In the genomic region with DNA sequence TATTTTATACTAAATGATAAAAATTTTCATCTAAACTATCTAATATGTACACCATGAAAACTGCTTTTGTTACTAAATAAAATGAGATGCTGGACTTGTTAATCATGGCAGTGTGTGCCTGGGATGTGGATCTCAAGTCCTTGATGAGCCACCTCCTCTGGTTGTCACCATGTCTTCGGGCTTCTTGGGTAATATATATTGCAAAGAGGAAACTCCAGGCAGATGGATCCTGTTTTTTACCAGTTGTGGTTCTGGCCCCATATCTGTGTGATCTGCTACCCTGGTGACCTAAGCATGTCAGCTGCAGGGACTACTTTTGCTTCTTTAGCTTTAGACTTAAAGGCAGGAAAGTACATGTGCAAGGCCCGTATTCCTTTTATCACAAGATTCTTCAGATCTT, we compare ENCODE assay signal across 16 cellular contexts. TPM values are rescaled to one million over a fixed set of nuclear protein-coding genes. Genes with fewer than 3 reads are reported as not detected.
DNase-seq lines count a peak whose midpoint lies in the region; ATAC-seq, FAIRE-seq and TF ChIP-seq lines count a peak whose summit lies in the region.
"Had no signal": no experiment of that assay in that cellular context is flagged by ENCODE, and none has a peak within 500 bp of the region (broad histone marks: within the 10 kb centered on the region; RNA-seq: fewer than 3 reads in every experiment).

No MANE protein-coding gene starts in this region.

- no peak for TF ChIP-seq CTCF in right lobe of liver (IDR thresholded peaks at IDR 0.05)
- TF ChIP-seq CTCF in HepG2 (CRISPR knock-in tag; IDR thresholded peaks at IDR 0.05) = no peak
- no peak for TF ChIP-seq CTCF in PC-9 (conservative IDR thresholded peaks at IDR 0.05)
- TF ChIP-seq CTCF in ascending aorta (IDR thresholded peaks at IDR 0.05) = no peak

- 68% methylated on average over 2 of the region's 2 CpGs for WGBS in right lobe of liver (ENCODE audit: insufficient coverage, low coverage, low lambda C conversion rate, missing lambda C conversion rate)
- 97% methylated on average over 2 of the region's 2 CpGs for WGBS in HepG2 (ENCODE audit: low lambda C conversion rate)

- H3K9ac ChIP-seq in HepG2 (ENCODE audit: insufficient read depth, low read depth, low read length) = no peak overlapping the region

- intact Hi-C loops in right lobe of liver (cut with DNase I) (loop anchor here (5.0 to 10.0 kb wide), 2 partner anchors 80 to 97 kb away; no protein-coding TSS in a partner anchor), HepG2 (cut with micrococcal nuclease; ENCODE audit: unreplicated experiment) (no loop called here), PC-9 (cut with micrococcal nuclease; ENCODE audit: unreplicated experiment) (no loop called here), ascending aorta (cut with DNase I) (no loop called here)

- H3K9me3 ChIP-seq in right lobe of liver (no peaks in the 10 kb centered on the region), HepG2 (ENCODE audit: low read length) (no peaks in the 10 kb centered on the region), PC-9 (ENCODE audit: insufficient read depth, low read depth) (no peaks in the 10 kb centered on the region), SJCRH30 (replicated peaks) (no peaks in the 10 kb centered on the region), ascending aorta (no peaks in the 10 kb centered on the region)
- H3K9me3 ChIP-seq: esophagus squamous epithelium, Peyer's patch, prostate gland, vagina had no signal

- H2AFZ ChIP-seq in HepG2 (ENCODE audit: low read length) (no peak overlapping the region), PC-9 (no peak overlapping the region)

- H3K27ac ChIP-seq in right lobe of liver = no peak overlapping the region
- no peak overlapping the region for H3K27ac ChIP-seq in HepG2 (ENCODE audit: extremely low read length, insufficient read depth, low read length)
- H3K27ac ChIP-seq in PC-9 = no peak overlapping the region
- H3K27ac ChIP-seq in SJCRH30 = no peak overlapping the region
- H3K27ac ChIP-seq in ascending aorta = no peak overlapping the region
- H3K27ac ChIP-seq: esophagus squamous epithelium, Peyer's patch, prostate gland, vagina had no signal

- no peak for FAIRE-seq in HepG2 (lab: Jason Lieb, UNC)
- FAIRE-seq: G401.6, TTC549 had no signal

- DNase-seq in right lobe of liver (no peak), HepG2 (ENCODE audit: low spot score) (no peak), SIG-M5 treated with dmso at 0.1 percent for 504 hours (lab: John Stamatoyannopoulos, UW; ENCODE audit: unreplicated experiment) (peak; percentile 88), islet precursor cell (peak; percentile 58), PC-9 (no peak), SJCRH30 (no peak), ascending aorta (ENCODE audit: low spot score in 2 of 2) (no peak)
- DNase-seq: esophagus squamous epithelium, mammary epithelial cell, NCI-H2171, Peyer's patch had no signal

- TF ChIP-seq POLR2A in right lobe of liver (IDR thresholded peaks at IDR 0.05) (no peak), HepG2 (IDR thresholded peaks at IDR 0.05; ENCODE audit: insufficient read depth in 1 of 2, low read depth in 2 of 2, low read length in 2 of 2) (no peak)

- H3K36me3 ChIP-seq in right lobe of liver = peaks cover 0 to 6% (median 2%) of the 10 kb centered on the region in 4 donors
- peaks cover 4 to 19% of the 10 kb centered on the region in 2 experiments; a peak in 4 of 5 replicates for H3K36me3 ChIP-seq in HepG2 (replicated peaks in 1 of 2; ENCODE audit: control insufficient read depth in 1 of 2, insufficient read depth in 2 of 2, low read length in 2 of 2)
- H3K36me3 ChIP-seq in PC-9 (ENCODE audit: low read depth) = 0 out of 2 replicates have a peak, but pooled peaks cover 6% of the 10 kb centered on the region
- H3K36me3 ChIP-seq in SJCRH30 = peaks cover 22% of the 10 kb centered on the region
- H3K36me3 ChIP-seq in ascending aorta = peaks cover 0 to 4% of the 10 kb centered on the region in 2 donors
- H3K36me3 ChIP-seq: prostate gland, vagina had no signal

- H3K27me3 ChIP-seq in right lobe of liver (no peaks in the 10 kb centered on the region), HepG2 (ENCODE audit: control insufficient read depth in 1 of 2, insufficient read depth in 2 of 2, low read length in 2 of 2) (no peaks in the 10 kb centered on the region), PC-9 (ENCODE audit: insufficient read depth, low read depth) (no peaks in the 10 kb centered on the region), SJCRH30 (no peaks in the 10 kb centered on the region), ascending aorta (no peaks in the 10 kb centered on the region)
- H3K27me3 ChIP-seq: esophagus squamous epithelium, Peyer's patch, vagina had no signal

- H4K20me1 ChIP-seq in HepG2 (ENCODE audit: insufficient read depth, low read length) (no peaks in the 10 kb centered on the region; the same call in 1 of the 2 replicates), PC-9 (ENCODE audit: insufficient read depth) (no peaks in the 10 kb centered on the region)

- no peak for TF ChIP-seq RAD21 in HepG2 (CRISPR knock-in tag; IDR thresholded peaks at IDR 0.05)

- H3K4me2 ChIP-seq in HepG2 (ENCODE audit: low read depth, low read length) (no peak overlapping the region), PC-9 (no peak overlapping the region)

- no TSS peak for BruUV-seq in HepG2 (replicated peaks; lab: Mats Ljungman, UMichigan)
- BruUV-seq in PC-9 (replicated peaks; lab: Mats Ljungman, UMichigan) = no TSS peak

- no peaks in the 10 kb centered on the region for H3K9me2 ChIP-seq in PC-9 (ENCODE audit: insufficient read depth)

- no peak overlapping the region for H3K4me3 ChIP-seq in right lobe of liver
- no peak overlapping the region for H3K4me3 ChIP-seq in HepG2 (replicated peaks in 1 of 3; ENCODE audit: insufficient read depth in 1 of 3, low read depth in 2 of 3, low read length in 3 of 3)
- H3K4me3 ChIP-seq in PC-9 = no peak overlapping the region
- H3K4me3 ChIP-seq in SJCRH30 = no peak overlapping the region
- H3K4me3 ChIP-seq in ascending aorta = no peak overlapping the region
- H3K4me3 ChIP-seq: esophagus squamous epithelium, Peyer's patch, prostate gland, vagina had no signal

- TF ChIP-seq EP300 in HepG2 (IDR thresholded peaks at IDR 0.05; ENCODE audit: low read depth in 2 of 2, low read length in 2 of 2) (no peak), HepG2 (CRISPR knock-in tag; IDR thresholded peaks at IDR 0.05; ENCODE audit: borderline replicate concordance) (no peak)

- CTCF ChIA-PET in HepG2 (lab: Yijun Ruan, JAX; ENCODE audit: low intra/inter-chr PET ratio, low total read pairs) (no interaction called here), PC-9 (lab: Charles Lee) (no interaction called here)

- POLR2A ChIA-PET in HepG2 (lab: Yijun Ruan, JAX) (no interaction called here), PC-9 (lab: Charles Lee; ENCODE audit: unreplicated experiment) (no interaction called here)

- in situ Hi-C loops in HepG2 (cut with HindIII; ENCODE audit: extremely low pct_ligation_motif_present, low pct_unique_long_range_greater_than_20kb) = no loop called here

- H3F3A ChIP-seq in PC-9 (ENCODE audit: insufficient read depth, low read depth) = no peaks in the 10 kb centered on the region; the same call in 1 of the 2 replicates

- H3K79me2 ChIP-seq in HepG2 (ENCODE audit: insufficient read depth, low read length) (peaks cover 17% of the 10 kb centered on the region), PC-9 (ENCODE audit: low read depth) (0 out of 2 replicates have a peak, but pooled peaks cover 2% of the 10 kb centered on the region)

- ATAC-seq in right lobe of liver (peak; percentile 22 to 65 (median 49)), HepG2 (no peak), HG03442 (IDR thresholded peaks at IDR 0.05; ENCODE audit: unreplicated experiment) (no peak)

- H3K4me1 ChIP-seq in right lobe of liver (peaks cover 0 to 11% (median 2%) of the 10 kb centered on the region in 4 donors), HepG2 (ENCODE audit: insufficient read depth, low read length) (peaks cover 8% of the 10 kb centered on the region), PC-9 (replicated peaks; ENCODE audit: insufficient read depth) (no peaks in the 10 kb centered on the region), SJCRH30 (no peaks in the 10 kb centered on the region), ascending aorta (no peaks in the 10 kb centered on the region)
- H3K4me1 ChIP-seq: prostate gland had no signal

RNA-seq across cellular contexts. Expression of a gene that starts 46.2 kb away (rescaled TPM):
- 10 to 100 TPM in 1 of 6 experiments, 1 to 10 TPM in 5; 6.6 to 10.4 (median 8.0) TPM for total RNA-seq in right lobe of liver
- 25.6 and 26.9 TPM in 2 replicates for total RNA-seq in HepG2 (2016; rRNA removed; fragmentation: Illumina TruSeq; extraction: Trizol)
- 17.9 and 19.9 TPM in 2 replicates for total RNA-seq in HepG2 (2016; cell fraction: cytosol; rRNA removed; fragmentation: Illumina TruSeq; extraction: Trizol; ENCODE audit: low read depth)
- 26.6 and 27.6 TPM in 2 replicates for total RNA-seq in HepG2 (2016; cell fraction: insoluble cytoplasmic fraction; rRNA removed; fragmentation: Illumina TruSeq; extraction: Trizol)
- 31.1 and 33.1 TPM in 2 replicates for total RNA-seq in HepG2 (2016; cell fraction: membrane; rRNA removed; fragmentation: Illumina TruSeq; extraction: Trizol)
- total RNA-seq in HepG2 (2016; cell fraction: nucleus; rRNA removed; fragmentation: Illumina TruSeq; extraction: Trizol) = 15.4 and 16.4 TPM in 2 replicates
- 20.8 and 27.7 TPM in 2 replicates for polyA plus RNA-seq in HepG2 (2011; rRNA removed)
- polyA plus RNA-seq in HepG2 (2011; cell fraction: cytosol; rRNA removed) = 12.3 and 20.7 TPM in 2 replicates
- polyA plus RNA-seq in HepG2 (2011; cell fraction: nucleus; rRNA removed) = 3.3 and 4.4 TPM in 2 replicates
- polyA plus RNA-seq in HepG2 (2012) = 20.8 and 25.5 TPM in 2 replicates
- 18.6 and 27.4 TPM in 2 replicates for polyA plus RNA-seq in HepG2 (2016; cell fraction: cytosol; fragmentation: Illumina TruSeq; extraction: Trizol; ENCODE audit: low read depth)
- 32.4 and 33.8 TPM in 2 replicates for polyA plus RNA-seq in HepG2 (2016; cell fraction: insoluble cytoplasmic fraction; fragmentation: Illumina TruSeq; extraction: Trizol; ENCODE audit: low read depth)
- polyA plus RNA-seq in HepG2 (2016; cell fraction: membrane; fragmentation: Illumina TruSeq; extraction: Trizol; ENCODE audit: low read depth) = 30.4 and 37.5 TPM in 2 replicates
- polyA plus RNA-seq in HepG2 (2016; cell fraction: nucleus; fragmentation: Illumina TruSeq; extraction: Trizol; ENCODE audit: insufficient read depth, low read depth) = 23.7 and 24.2 TPM in 2 replicates
- polyA minus RNA-seq in HepG2 (2011; rRNA and poly(A)+ RNA removed; ENCODE audit: low replicate concordance) = 6.9 and 8.6 TPM in 2 replicates
- polyA minus RNA-seq in HepG2 (2011; cell fraction: cytosol; rRNA and poly(A)+ RNA removed) = 5.4 and 6.6 TPM in 2 replicates
- polyA minus RNA-seq in HepG2 (2011; cell fraction: nucleus; rRNA and poly(A)+ RNA removed) = 3.6 and 5.1 TPM in 2 replicates
- total RNA-seq in PC-9 (2021) = 19.5 and 29.1 TPM in 2 replicates
- total RNA-seq in SJCRH30 (2014; rRNA removed; shearing (Covaris generic)) = 32.3 and 34.9 TPM in 2 replicates
- not detected for total RNA-seq in ascending aorta

RNA-seq across cellular contexts. Expression of a gene that starts 46.6 kb away (rescaled TPM):
- total RNA-seq in right lobe of liver (1 to 10 TPM; 2.4 to 6.8 (median 5.5) TPM), HepG2 (2016; rRNA removed; fragmentation: Illumina TruSeq; extraction: Trizol) (9.2 and 10.2 TPM in 2 replicates), PC-9 (2021) (36.4 and 52.0 TPM in 2 replicates), ascending aorta (10.2 TPM)
- 1.7 and 2.2 TPM in 2 replicates for total RNA-seq in HepG2 (2016; cell fraction: cytosol; rRNA removed; fragmentation: Illumina TruSeq; extraction: Trizol; ENCODE audit: low read depth)
- total RNA-seq in HepG2 (2016; cell fraction: insoluble cytoplasmic fraction; rRNA removed; fragmentation: Illumina TruSeq; extraction: Trizol) = 7.8 and 9.8 TPM in 2 replicates
- total RNA-seq in HepG2 (2016; cell fraction: membrane; rRNA removed; fragmentation: Illumina TruSeq; extraction: Trizol) = 6.1 and 6.8 TPM in 2 replicates
- 13.9 and 15.6 TPM in 2 replicates for total RNA-seq in HepG2 (2016; cell fraction: nucleus; rRNA removed; fragmentation: Illumina TruSeq; extraction: Trizol)
- 4.3 and 7.4 TPM in 2 replicates for polyA plus RNA-seq in HepG2 (2011; rRNA removed)
- 2.8 and 3.6 TPM in 2 replicates for polyA plus RNA-seq in HepG2 (2011; cell fraction: cytosol; rRNA removed)
- 2.2 and 3.6 TPM in 2 replicates for polyA plus RNA-seq in HepG2 (2011; cell fraction: nucleus; rRNA removed)
- polyA plus RNA-seq in HepG2 (2012) = 4.2 and 5.9 TPM in 2 replicates
- 1.4 and 1.7 TPM in 2 replicates for polyA plus RNA-seq in HepG2 (2016; cell fraction: cytosol; fragmentation: Illumina TruSeq; extraction: Trizol; ENCODE audit: low read depth)
- polyA plus RNA-seq in HepG2 (2016; cell fraction: insoluble cytoplasmic fraction; fragmentation: Illumina TruSeq; extraction: Trizol; ENCODE audit: low read depth) = 4.1 and 4.6 TPM in 2 replicates
- 2.7 TPM in 2 replicates for polyA plus RNA-seq in HepG2 (2016; cell fraction: membrane; fragmentation: Illumina TruSeq; extraction: Trizol; ENCODE audit: low read depth)
- 12.9 and 13.8 TPM in 2 replicates for polyA plus RNA-seq in HepG2 (2016; cell fraction: nucleus; fragmentation: Illumina TruSeq; extraction: Trizol; ENCODE audit: insufficient read depth, low read depth)
- polyA minus RNA-seq in HepG2 (2011; rRNA and poly(A)+ RNA removed; ENCODE audit: low replicate concordance) = 5.8 and 9.3 TPM in 2 replicates
- polyA minus RNA-seq in HepG2 (2011; cell fraction: cytosol; rRNA and poly(A)+ RNA removed) = 6.3 and 7.1 TPM in 2 replicates
- 16.0 and 16.5 TPM in 2 replicates for polyA minus RNA-seq in HepG2 (2011; cell fraction: nucleus; rRNA and poly(A)+ RNA removed)
- total RNA-seq in SJCRH30 (2014; rRNA removed; shearing (Covaris generic)) = 53.9 and 62.2 TPM in 2 replicates

RNA-seq across cellular contexts. Expression of a gene that starts 55.8 kb away (rescaled TPM):
- total RNA-seq in right lobe of liver = 10 to 100 TPM in 1 of 6 experiments, 1 to 10 TPM in 5; 8.2 to 10.4 (median 8.8) TPM
- 21.3 and 25.9 TPM in 2 replicates for total RNA-seq in HepG2 (2016; rRNA removed; fragmentation: Illumina TruSeq; extraction: Trizol)
- 15.6 and 19.7 TPM in 2 replicates for total RNA-seq in HepG2 (2016; cell fraction: cytosol; rRNA removed; fragmentation: Illumina TruSeq; extraction: Trizol; ENCODE audit: low read depth)
- total RNA-seq in HepG2 (2016; cell fraction: insoluble cytoplasmic fraction; rRNA removed; fragmentation: Illumina TruSeq; extraction: Trizol) = 18.9 and 19.6 TPM in 2 replicates
- 10.7 and 11.3 TPM in 2 replicates for total RNA-seq in HepG2 (2016; cell fraction: membrane; rRNA removed; fragmentation: Illumina TruSeq; extraction: Trizol)
- total RNA-seq in HepG2 (2016; cell fraction: nucleus; rRNA removed; fragmentation: Illumina TruSeq; extraction: Trizol) = 13.9 and 15.9 TPM in 2 replicates
- 7.7 and 7.9 TPM in 2 replicates for polyA plus RNA-seq in HepG2 (2011; rRNA removed)
- 3.0 and 4.2 TPM in 2 replicates for polyA plus RNA-seq in HepG2 (2011; cell fraction: cytosol; rRNA removed)
- polyA plus RNA-seq in HepG2 (2011; cell fraction: nucleus; rRNA removed) = 5.1 and 6.1 TPM in 2 replicates
- polyA plus RNA-seq in HepG2 (2012) = 11.0 and 12.9 TPM in 2 replicates
- 0.66 and 0.77 TPM in 2 replicates for polyA plus RNA-seq in HepG2 (2016; cell fraction: cytosol; fragmentation: Illumina TruSeq; extraction: Trizol; ENCODE audit: low read depth)
- 12.8 and 15.4 TPM in 2 replicates for polyA plus RNA-seq in HepG2 (2016; cell fraction: insoluble cytoplasmic fraction; fragmentation: Illumina TruSeq; extraction: Trizol; ENCODE audit: low read depth)
- 1.9 TPM in 2 replicates for polyA plus RNA-seq in HepG2 (2016; cell fraction: membrane; fragmentation: Illumina TruSeq; extraction: Trizol; ENCODE audit: low read depth)
- polyA plus RNA-seq in HepG2 (2016; cell fraction: nucleus; fragmentation: Illumina TruSeq; extraction: Trizol; ENCODE audit: insufficient read depth, low read depth) = 16.3 and 17.5 TPM in 2 replicates
- 7.7 and 8.4 TPM in 2 replicates for polyA minus RNA-seq in HepG2 (2011; rRNA and poly(A)+ RNA removed; ENCODE audit: low replicate concordance)
- polyA minus RNA-seq in HepG2 (2011; cell fraction: cytosol; rRNA and poly(A)+ RNA removed) = 14.1 and 20.3 TPM in 2 replicates
- polyA minus RNA-seq in HepG2 (2011; cell fraction: nucleus; rRNA and poly(A)+ RNA removed) = 18.3 and 23.4 TPM in 2 replicates
- total RNA-seq in PC-9 (2021) = 13.3 and 20.7 TPM in 2 replicates
- total RNA-seq in SJCRH30 (2014; rRNA removed; shearing (Covaris generic)) = 35.6 and 47.3 TPM in 2 replicates
- total RNA-seq in ascending aorta = 12.8 TPM

Comparison
In these comparisons a context has a peak if more than half of its experiments do, and no peak if none do; other contexts are left out.
1. ATAC-seq: peak in right lobe of liver (4 of 4); none in HepG2 (single experiment) and HG03442 (single experiment).
2. intact Hi-C loops: an anchor here in right lobe of liver (5.0 to 10.0 kb wide); none called in HepG2, PC-9 and ascending aorta.
3. DNase-seq: peak in SIG-M5 treated with dmso at 0.1 percent for 504 hours (single experiment) and islet precursor cell (single experiment); none in right lobe of liver (0 of 3), HepG2 (single experiment), PC-9 (0 of 2), SJCRH30 (0 of 2) and ascending aorta (0 of 2).